ENCODE assay signal across 22 cellular contexts in genomic region chr22:37922177-37922576, GRCh38. TPM values are rescaled to one million over a fixed set of nuclear protein-coding genes. Genes with fewer than 3 reads are reported as not detected.
"Had no signal": no experiment of that assay in that cellular context is flagged by ENCODE, and none has a peak within 500 bp of the region (broad histone marks: within the 10 kb centered on the region; RNA-seq: fewer than 3 reads in every experiment).

No MANE protein-coding gene starts in this region.

- H3K4me3 Mint-ChIP-seq: activated CD4-positive, alpha-beta memory T cell treated with anti-CD3 and anti-CD28 coated beads, Interleukin-2, amount 10 ng/mL, durations not matched to agents 7 days and 5 days; activated naive CD4-positive, alpha-beta T cell treated with anti-CD3 and anti-CD28 coated beads, Interleukin-2, amount 10 ng/mL, durations not matched to agents 7 days and 5 days; activated naive CD8-positive, alpha-beta T cell treated with anti-CD3 and anti-CD28 coated beads, Interleukin-2, amount 50 U/mL, for 24 hours; activated T-cell treated with anti-CD3 and anti-CD28 coated beads, Interleukin-2, amount 50 U/mL, for 24 hours; brain; endodermal cell; stimulated activated naive CD8-positive, alpha-beta T cell treated with anti-CD3 and anti-CD28 coated beads, Interleukin-15, Interleukin-2, amounts not matched to agents 100 ng/mL and 50 ng/mL, for 24 hours; type B pancreatic cell had no signal

- H3K9me3 ChIP-seq: colonic mucosa, left lung had no signal

- DNase-seq: activated CD4-positive, alpha-beta memory T cell treated with anti-CD3 and anti-CD28 coated beads, Interleukin-2, amount 10 ng/mL, durations not matched to agents 7 days and 5 days; activated CD4-positive, alpha-beta T cell treated with anti-CD3 and anti-CD28 coated beads for 48 hours; activated CD4-positive, CD25-positive, alpha-beta regulatory T cell; activated naive CD4-positive, alpha-beta T cell treated with anti-CD3 and anti-CD28 coated beads, Interleukin-2, amount 10 ng/mL, durations not matched to agents 7 days and 5 days; activated naive CD8-positive, alpha-beta T cell treated with anti-CD3 and anti-CD28 coated beads, Interleukin-2, amount 50 U/mL, for 24 hours; activated T-cell treated with anti-CD3 and anti-CD28 coated beads, Interleukin-2, amount 50 U/mL, for 24 hours; anterior cingulate cortex; central memory CD4-positive, alpha-beta T cell; colonic mucosa; endodermal cell; foreskin melanocyte; left lung; mammary epithelial cell; midbrain; occipital lobe; T-helper 9 cell had no signal

- H3K27me3 ChIP-seq: colonic mucosa, left lung had no signal

- H3K4me1 ChIP-seq: colonic mucosa had no signal

- H3K9me3 Mint-ChIP-seq: activated CD4-positive, alpha-beta memory T cell treated with anti-CD3 and anti-CD28 coated beads, Interleukin-2, amount 10 ng/mL, durations not matched to agents 7 days and 5 days; activated naive CD4-positive, alpha-beta T cell treated with anti-CD3 and anti-CD28 coated beads, Interleukin-2, amount 10 ng/mL, durations not matched to agents 7 days and 5 days; activated naive CD8-positive, alpha-beta T cell treated with anti-CD3 and anti-CD28 coated beads, Interleukin-2, amount 50 U/mL, for 24 hours; activated T-cell treated with anti-CD3 and anti-CD28 coated beads, Interleukin-2, amount 50 U/mL, for 24 hours; activated T-helper 2 cell treated with anti-CD3 and anti-CD28 coated beads, Interferon-gamma antibody, Interleukin-2, Interleukin-4, amounts not matched to agents 10 μg/mL and 5 μg/mL and 100 μg/mL, durations not matched to agents 14 hours and 24 hours and 36 hours; brain; endodermal cell; stimulated activated naive CD8-positive, alpha-beta T cell treated with anti-CD3 and anti-CD28 coated beads, Interleukin-15, Interleukin-2, amounts not matched to agents 100 ng/mL and 50 ng/mL, for 24 hours; type B pancreatic cell had no signal

- H3K27ac ChIP-seq: colonic mucosa, epithelial cell of prostate, left lung had no signal

- H3K27ac Mint-ChIP-seq: activated CD4-positive, alpha-beta memory T cell treated with anti-CD3 and anti-CD28 coated beads, Interleukin-2, amount 10 ng/mL, durations not matched to agents 7 days and 5 days; activated naive CD4-positive, alpha-beta T cell treated with anti-CD3 and anti-CD28 coated beads, Interleukin-2, amount 10 ng/mL, durations not matched to agents 7 days and 5 days; activated naive CD8-positive, alpha-beta T cell treated with anti-CD3 and anti-CD28 coated beads, Interleukin-2, amount 50 U/mL, for 24 hours; activated T-cell treated with anti-CD3 and anti-CD28 coated beads, Interleukin-2, amount 50 U/mL, for 24 hours; endodermal cell; stimulated activated naive CD8-positive, alpha-beta T cell treated with anti-CD3 and anti-CD28 coated beads, Interleukin-15, Interleukin-2, amounts not matched to agents 100 ng/mL and 50 ng/mL, for 24 hours had no signal

- ATAC-seq: activated naive CD8-positive, alpha-beta T cell treated with anti-CD3 and anti-CD28 coated beads, Interleukin-2, amount 50 U/mL, for 24 hours; left lung had no signal

- H3K27me3 Mint-ChIP-seq: activated CD4-positive, alpha-beta memory T cell treated with anti-CD3 and anti-CD28 coated beads, Interleukin-2, amount 10 ng/mL, durations not matched to agents 7 days and 5 days; activated naive CD4-positive, alpha-beta T cell treated with anti-CD3 and anti-CD28 coated beads, Interleukin-2, amount 10 ng/mL, durations not matched to agents 7 days and 5 days; activated naive CD8-positive, alpha-beta T cell treated with anti-CD3 and anti-CD28 coated beads, Interleukin-2, amount 50 U/mL, for 24 hours; activated T-cell treated with anti-CD3 and anti-CD28 coated beads, Interleukin-2, amount 50 U/mL, for 24 hours; brain; stimulated activated naive CD8-positive, alpha-beta T cell treated with anti-CD3 and anti-CD28 coated beads, Interleukin-15, Interleukin-2, amounts not matched to agents 100 ng/mL and 50 ng/mL, for 24 hours; type B pancreatic cell had no signal

- H3K4me3 ChIP-seq: colonic mucosa, left lung had no signal

- H3K4me1 Mint-ChIP-seq: brain, endodermal cell had no signal

RNA-seq across cellular contexts. Expression of gene C22orf23, which starts 31.2 kb away (rescaled TPM):
- total RNA-seq: activated CD4-positive, alpha-beta memory T cell treated with anti-CD3 and anti-CD28 coated beads, Interleukin-2, amount 10 ng/mL, durations not matched to agents 7 days and 5 days; activated T-helper 2 cell treated with anti-CD3 and anti-CD28 coated beads, Interferon-gamma antibody, Interleukin-2, Interleukin-4, amounts not matched to agents 10 μg/mL and 5 μg/mL and 100 μg/mL, durations not matched to agents 14 hours and 24 hours and 36 hours; colonic mucosa; mammary epithelial cell had no signal
- polyA plus RNA-seq: keratinocyte had no signal
